ENCODE assay signal across 28 cellular contexts in genomic region chr16:78696797-78697196, GRCh38.
"Had no signal": no experiment of that assay in that cellular context is flagged by ENCODE, and none has a peak within 500 bp of the region (broad histone marks: within the 10 kb centered on the region; RNA-seq: fewer than 3 reads in every experiment).

No MANE protein-coding gene starts in this region.

- DNase-seq: colonic mucosa; cortex of kidney; dermis blood vessel endothelial cell; dorsolateral prefrontal cortex; effector CD4-positive, alpha-beta T cell; effector CD8-positive, alpha-beta T cell; effector memory CD4-positive, alpha-beta T cell; effector memory CD8-positive, alpha-beta T cell; endodermal cell; erythroblast; esophagus squamous epithelium; foreskin fibroblast; foreskin keratinocyte; foreskin melanocyte; gastrocnemius medialis; glutamatergic neuron; head of caudate nucleus; heart left ventricle; heart right ventricle had no signal

- H3K27me3 ChIP-seq: colonic mucosa, dorsolateral prefrontal cortex, esophagus muscularis mucosa, esophagus squamous epithelium, foreskin keratinocyte, gastrocnemius medialis, gastroesophageal sphincter, heart left ventricle, heart right ventricle had no signal

- H3K9me3 ChIP-seq: colonic mucosa, esophagus muscularis mucosa, esophagus squamous epithelium, gastrocnemius medialis, gastroesophageal sphincter had no signal

- FAIRE-seq: colon, endometrium, endothelial cell of umbilical vein, frontal cortex had no signal

- H3K27ac ChIP-seq: colonic mucosa, coronary artery, dorsolateral prefrontal cortex, epithelial cell of prostate, esophagus muscularis mucosa, esophagus squamous epithelium, foreskin keratinocyte, gastrocnemius medialis, gastroesophageal sphincter, heart left ventricle, heart right ventricle had no signal

- H3K36me3 ChIP-seq: colonic mucosa, esophagus muscularis mucosa, esophagus squamous epithelium, gastrocnemius medialis, gastroesophageal sphincter, heart left ventricle, heart right ventricle had no signal

- H3K4me3 ChIP-seq: colonic mucosa, coronary artery, dorsolateral prefrontal cortex, esophagus muscularis mucosa, esophagus squamous epithelium, gastrocnemius medialis, gastroesophageal sphincter, heart left ventricle, heart right ventricle had no signal

- ATAC-seq: effector memory CD8-positive, alpha-beta T cell; esophagus mucosa; foreskin keratinocyte; gastrocnemius medialis; gastroesophageal sphincter; heart left ventricle; heart right ventricle had no signal

- H3K4me1 ChIP-seq: colonic mucosa, esophagus muscularis mucosa, esophagus squamous epithelium, foreskin keratinocyte, gastrocnemius medialis, gastroesophageal sphincter had no signal
